ENCODE assay signal across 8 cellular contexts in genomic region chr20:51700809-51701285, GRCh38.
A peak's percentile ranks its signal among the peaks of the same experiment; 100 is the strongest.
DNase-seq lines count a peak whose midpoint lies in the region; ATAC-seq, FAIRE-seq and TF ChIP-seq lines count a peak whose summit lies in the region.

No MANE protein-coding gene starts in this region.

- POLR2A ChIA-PET in K562 (lab: Yijun Ruan, JAX): interaction anchor here (0.7 kb wide), 2 partner anchors 12 to 13 kb away, joined by 3 read pairs; no protein-coding TSS in a partner anchor

- H3K27ac ChIP-seq in K562 (ENCODE audit: extremely low read depth, low read depth, low read length) (no peak overlapping the region), liver (ENCODE audit: low read depth in 1 of 2, low read length in 2 of 2) (no peak overlapping the region)

- H3K27me3 ChIP-seq in K562 (ENCODE audit: control insufficient read depth in 2 of 2, insufficient read depth in 2 of 2, low read length in 2 of 2): peaks cover 21 to 33% of the 10 kb centered on the region in 2 experiments; a peak in 4 of 5 replicates
- no peaks in the 10 kb centered on the region for H3K27me3 ChIP-seq in liver (ENCODE audit: control insufficient read depth in 4 of 4, insufficient read depth in 4 of 4, low read length in 3 of 4)

- H3K4me3 ChIP-seq in K562 (no peak overlapping the region), liver (ENCODE audit: low read depth in 1 of 3, low read length in 3 of 3) (no peak overlapping the region)

- TF ChIP-seq CTCF in K562 (IDR thresholded peaks at IDR 0.05 in 2 of 3, conservative IDR thresholded peaks at IDR 0.05 in 1 of 3; ENCODE audit: insufficient read depth in 2 of 3, low read depth in 1 of 3, low read length in 3 of 3): peak; percentile 53 to 64 (median 60)
- TF ChIP-seq CTCF in liver (IDR thresholded peaks at IDR 0.05; ENCODE audit: low read depth, low read length, missing input control): peak; percentile 79

- ATAC-seq in K562 (peak; percentile 75), GM19035 (IDR thresholded peaks at IDR 0.05; ENCODE audit: unreplicated experiment) (no peak)

- H3K9me1 ChIP-seq in K562 (ENCODE audit: control insufficient read depth, insufficient read depth, low read length): no peaks in the 10 kb centered on the region

- no peak for TF ChIP-seq POLR2A in K562 (conservative IDR thresholded peaks at IDR 0.05)

- in situ Hi-C loops in K562 (cut with MboI): no loop called here

- intact Hi-C loops in K562 (cut with micrococcal nuclease): loop anchor here (5.0 kb wide), 2 partner anchors 64 to 381 kb away; no protein-coding TSS in a partner anchor

- TF ChIP-seq RAD21 in K562 (CRISPR knock-in tag; conservative IDR thresholded peaks at IDR 0.05 in 1 of 2, IDR thresholded peaks at IDR 0.05 in 1 of 2) (peak in 1 of 2 experiments; percentile 46; a peak in 2 of 4 replicates), liver (IDR thresholded peaks at IDR 0.05) (peak; percentile 77 to 83)

- DNase-seq in NCI-H748 (lab: John Stamatoyannopoulos, UW; ENCODE audit: unreplicated experiment) (peak; percentile 22), NCI-H748 treated with DMSO at 0.1 percent for 48 hours (lab: John Stamatoyannopoulos, UW) (no peak), M059J (ENCODE audit: low read depth) (peak; percentile 47), K562 (ENCODE audit: extremely low read depth in 1 of 4, low spot score in 3 of 4) (peak; percentile 40 to 48 (median 43)), NCI-H2107 (lab: John Stamatoyannopoulos, UW) (no peak)
- DNase-seq in NK-92 treated with Interleukin-12 subunit alpha and Interleukin-12 subunit beta, amount 100 ng/mL, for 24 hours (lab: John Stamatoyannopoulos, UW): no peak

- no peak overlapping the region for H3K4me2 ChIP-seq in K562 (ENCODE audit: insufficient read depth, low read length)

- peak; percentile 89 for FAIRE-seq in K562 (lab: Jason Lieb, UNC)

- no peaks in the 10 kb centered on the region for H4K20me1 ChIP-seq in K562 (replicated peaks; ENCODE audit: control insufficient read depth, insufficient read depth, low read length)

- H3K9ac ChIP-seq in K562 (ENCODE audit: insufficient read depth in 1 of 2, low read depth in 2 of 2, low read length in 2 of 2) (no peak overlapping the region), liver (ENCODE audit: low read depth in 1 of 2, low read length in 2 of 2) (no peak overlapping the region)

- no peak for TF ChIP-seq EP300 in K562 (IDR thresholded peaks at IDR 0.05; ENCODE audit: low read length)

- no peaks in the 10 kb centered on the region for H3K79me2 ChIP-seq in K562 (ENCODE audit: control insufficient read depth, insufficient read depth, low read length)

- H3K36me3 ChIP-seq in K562 (ENCODE audit: control insufficient read depth, insufficient read depth, low read length): no peaks in the 10 kb centered on the region
- no peaks in the 10 kb centered on the region for H3K36me3 ChIP-seq in liver (ENCODE audit: control insufficient read depth in 4 of 4, insufficient read depth in 3 of 4, low read depth in 1 of 4, low read length in 3 of 4)

- WGBS in K562 (ENCODE audit: insufficient coverage, low coverage, missing lambda C conversion rate): 4% methylated on average over 10 of the region's 10 CpGs
- 58% methylated on average over 10 of the region's 10 CpGs for WGBS in liver

- H3K4me1 ChIP-seq in K562 (replicated peaks in 1 of 2; ENCODE audit: control insufficient read depth in 2 of 2, insufficient read depth in 2 of 2, low read length in 2 of 2): no peaks in the 10 kb centered on the region
- peaks cover 0 to 4% (median 2%) of the 10 kb centered on the region in 4 donors for H3K4me1 ChIP-seq in liver (ENCODE audit: control insufficient read depth in 4 of 4, insufficient read depth in 4 of 4, low read length in 3 of 4)

- H3K9me3 ChIP-seq in K562 (replicated peaks; ENCODE audit: control insufficient read depth, insufficient read depth, low read depth, low read length): no peaks in the 10 kb centered on the region
- H3K9me3 ChIP-seq in liver (ENCODE audit: control insufficient read depth in 4 of 4, low read length in 3 of 4): no peaks in the 10 kb centered on the region

- BruUV-seq in K562 (replicated peaks; lab: Mats Ljungman, UMichigan): no TSS peak

- CTCF ChIA-PET in K562 (lab: Yijun Ruan, JAX; ENCODE audit: low intra/inter-chr PET ratio): interaction anchor here (0.7 kb wide), 1 partner anchor 383 kb away, joined by 3 read pairs; no protein-coding TSS in a partner anchor

- peak overlapping the region; percentile 44; the same call in 1 of the 2 replicates for H2AFZ ChIP-seq in K562 (ENCODE audit: low read depth, low read length)

TF ChIP-seq in K562, 482 proteins besides CTCF, POLR2A, EP300 and RAD21:
- TF ChIP-seq SMC3 (conservative IDR thresholded peaks at IDR 0.05; ENCODE audit: insufficient read depth, low read depth, low read length) (0 out of 2 replicates have a peak, but pooled peaks have one; percentile 12), BCL6 (CRISPR knock-in tag; IDR thresholded peaks at IDR 0.05) (no peak)

TF ChIP-seq in liver, 16 proteins besides CTCF, POLR2A, EP300 and RAD21:
- no peak for TF ChIP-seq SP1 (IDR thresholded peaks at IDR 0.05)
- TF ChIP-seq ATF3 (IDR thresholded peaks at IDR 0.05): no peak
- no peak for TF ChIP-seq FOXA1 (IDR thresholded peaks at IDR 0.05)
- no peak for TF ChIP-seq HNF4A (conservative IDR thresholded peaks at IDR 0.05)
- no peak for TF ChIP-seq JUND (IDR thresholded peaks at IDR 0.05)
- TF ChIP-seq HNF4G (IDR thresholded peaks at IDR 0.05): no peak
- TF ChIP-seq MAX (IDR thresholded peaks at IDR 0.05): no peak
- no peak for TF ChIP-seq FOXA2 (IDR thresholded peaks at IDR 0.05)
- TF ChIP-seq YY1 (IDR thresholded peaks at IDR 0.05): no peak

Comparison
In these comparisons a context has a peak if more than half of its experiments do, and no peak if none do; other contexts are left out.
1. DNase-seq: peak in NCI-H748 (single experiment), M059J (single experiment) and K562 (4 of 4); none in NCI-H748 treated with DMSO at 0.1 percent for 48 hours (single experiment), NCI-H2107 (single experiment) and NK-92 treated with Interleukin-12 subunit alpha and Interleukin-12 subunit beta, amount 100 ng/mL, for 24 hours (single experiment).